In the genomic region with DNA sequence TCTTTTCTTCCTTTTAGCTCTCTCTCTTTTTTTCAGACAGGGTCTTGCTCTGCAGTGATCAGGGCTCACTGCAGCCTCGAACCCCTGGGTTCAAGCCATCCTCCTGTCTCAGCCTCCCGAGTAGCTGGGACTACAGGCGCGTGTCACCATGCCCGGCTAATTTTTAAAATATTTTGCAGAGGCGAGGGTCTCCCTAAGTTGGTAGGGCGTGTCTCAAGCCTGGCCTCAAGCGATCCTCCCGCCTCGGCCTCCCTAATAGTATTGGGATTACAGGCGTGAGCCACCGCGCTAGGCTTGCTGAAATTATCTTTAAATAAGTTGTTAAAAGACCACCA, we compare ENCODE assay signal across 8 cellular contexts. TPM values are rescaled to one million over a fixed set of nuclear protein-coding genes. Genes with fewer than 3 reads are reported as not detected.
DNase-seq lines count a peak whose midpoint lies in the region; ATAC-seq and TF ChIP-seq lines count a peak whose summit lies in the region.

No MANE protein-coding gene starts in this region.

- H3K27ac Mint-ChIP-seq in activated CD8-positive, alpha-beta T cell treated with anti-CD3 and anti-CD28 coated beads for 36 hours, result peak overlapping the region; percentile 98

- no peak for DNase-seq in activated CD8-positive, alpha-beta T cell treated with anti-CD3 and anti-CD28 coated beads for 36 hours
- no peak for DNase-seq in iPS DF 6.9 (ENCODE audit: low read depth, low spot score)
- DNase-seq in spleen, result peak; percentile 77
- no peak for DNase-seq in HUDEP-2 (lab: John Stamatoyannopoulos, UW; ENCODE audit: unreplicated experiment in 76 of 76)
- no peak for DNase-seq in SIG-M5 treated with dmso at 0.1 percent for 504 hours (lab: John Stamatoyannopoulos, UW; ENCODE audit: unreplicated experiment)

- CTCF ChIA-PET in HEK293 (lab: Yijun Ruan, JAX), result interaction anchor here (0.6 to 3.4 kb wide), 9 partner anchors 21 to 160 kb away, joined by 3 to 15 read pairs (median 4); no protein-coding TSS in a partner anchor
- CTCF ChIA-PET in activated CD8-positive, alpha-beta T cell treated with anti-CD3 and anti-CD28 coated beads for 36 hours (lab: Charles Lee), result interaction anchor here (0.7 to 5.6 kb wide), 9 partner anchors 9 to 333 kb away, joined by 3 to 26 read pairs (median 5); no protein-coding TSS in a partner anchor

- TF ChIP-seq CTCF in HEK293 (tag by site-specific recombination; IDR thresholded peaks at IDR 0.05), result no peak
- no peak for TF ChIP-seq CTCF in activated CD8-positive, alpha-beta T cell treated with anti-CD3 and anti-CD28 coated beads for 36 hours (IDR thresholded peaks at IDR 0.05)
- no peak for TF ChIP-seq CTCF in spleen (IDR thresholded peaks at IDR 0.05 in 8 of 11, conservative IDR thresholded peaks at IDR 0.05 in 3 of 11)

- H3K27me3 ChIP-seq in iPS DF 6.9 (ENCODE audit: control insufficient read depth, insufficient read depth, low read length), result no peaks in the 10 kb centered on the region
- no peaks in the 10 kb centered on the region for H3K27me3 ChIP-seq in spleen (replicated peaks in 1 of 7)

- H3K36me3 ChIP-seq in HEK293 (ENCODE audit: control insufficient read depth in 2 of 2, insufficient read depth in 1 of 2, low read length in 2 of 2) (no peaks in the 10 kb centered on the region), iPS DF 6.9 (ENCODE audit: control insufficient read depth, insufficient read depth, low read length) (no peaks in the 10 kb centered on the region), spleen (no peaks in the 10 kb centered on the region)

- no peak for TF ChIP-seq POLR2A in spleen (IDR thresholded peaks at IDR 0.05)

- POLR2A ChIA-PET in HEK293 (lab: Yijun Ruan, JAX), result interaction anchor here (1.0 to 2.3 kb wide), 5 partner anchors 17 to 520 kb away, joined by 3 to 20 read pairs (median 4); a partner anchor contains a TSS
- POLR2A ChIA-PET in activated CD8-positive, alpha-beta T cell treated with anti-CD3 and anti-CD28 coated beads for 36 hours (lab: Charles Lee), result interaction anchor here (1.1 to 3.6 kb wide), 6 partner anchors 9 to 80 kb away, joined by 3 to 23 read pairs (median 4); a partner anchor contains a TSS

- peaks cover 52% of the 10 kb centered on the region for H3K4me1 Mint-ChIP-seq in activated CD8-positive, alpha-beta T cell treated with anti-CD3 and anti-CD28 coated beads for 36 hours (ENCODE audit: low read depth)

- no peaks in the 10 kb centered on the region for H3K27me3 Mint-ChIP-seq in activated CD8-positive, alpha-beta T cell treated with anti-CD3 and anti-CD28 coated beads for 36 hours

- H3K27ac ChIP-seq in HEK293 (ENCODE audit: extremely low read depth, low read depth, low read length) (peak overlapping the region; percentile 87), iPS DF 6.9 (ENCODE audit: low read length) (no peak overlapping the region), spleen (peak overlapping the region; percentile 92 to 99 (median 96))

- H3K4me1 ChIP-seq in HEK293 (ENCODE audit: control insufficient read depth, insufficient read depth, low read length), result peaks cover 8% of the 10 kb centered on the region
- no peaks in the 10 kb centered on the region for H3K4me1 ChIP-seq in iPS DF 6.9 (ENCODE audit: control insufficient read depth, insufficient read depth, low read length)
- peaks cover 28 to 88% (median 57%) of the 10 kb centered on the region in 6 donors for H3K4me1 ChIP-seq in spleen

- intact Hi-C loops in activated CD8-positive, alpha-beta T cell treated with anti-CD3 and anti-CD28 coated beads for 36 hours (cut with micrococcal nuclease), result no loop called here
- intact Hi-C loops in spleen (cut with DNase I; ENCODE audit: low total_unique reads), result no loop called here

- H3K9me3 Mint-ChIP-seq in activated CD8-positive, alpha-beta T cell treated with anti-CD3 and anti-CD28 coated beads for 36 hours, result peaks cover 6% of the 10 kb centered on the region

- no peaks in the 10 kb centered on the region for H3K9me3 ChIP-seq in HEK293 (ENCODE audit: control insufficient read depth, insufficient read depth, low read depth, low read length)
- no peaks in the 10 kb centered on the region for H3K9me3 ChIP-seq in iPS DF 6.9 (ENCODE audit: control insufficient read depth, insufficient read depth, low read length)
- peaks cover 0 to 6% (median 0%) of the 10 kb centered on the region in 8 donors for H3K9me3 ChIP-seq in spleen

- no peak for ATAC-seq in activated CD8-positive, alpha-beta T cell treated with anti-CD3 and anti-CD28 coated beads for 36 hours
- ATAC-seq in GM18498 (IDR thresholded peaks at IDR 0.05; ENCODE audit: unreplicated experiment) (no peak), HG03571 (IDR thresholded peaks at IDR 0.05; ENCODE audit: unreplicated experiment) (no peak)

- H3K4me3 Mint-ChIP-seq in activated CD8-positive, alpha-beta T cell treated with anti-CD3 and anti-CD28 coated beads for 36 hours, result peak overlapping the region; percentile 98

- WGBS in iPS DF 6.9 (ENCODE audit: insufficient coverage, insufficient read length), result no CpG with 5 or more reads among the region's 13 CpGs
- 42 to 56% (median 45%) methylated on average over 13 of the region's 13 CpGs for WGBS in spleen, 5 donors

- H3K4me3 ChIP-seq in HEK293 (ENCODE audit: low read depth, low read length), result peak overlapping the region; percentile 81
- peak overlapping the region; percentile 55; the same call in 1 of the 2 replicates for H3K4me3 ChIP-seq in iPS DF 6.9 (ENCODE audit: low read length)
- peak overlapping the region; percentile 63 to 94 (median 80) for H3K4me3 ChIP-seq in spleen

- peaks cover 12% of the 10 kb centered on the region for H3K36me3 Mint-ChIP-seq in activated CD8-positive, alpha-beta T cell treated with anti-CD3 and anti-CD28 coated beads for 36 hours (ENCODE audit: low read depth)

TF ChIP-seq in HEK293, 187 proteins besides CTCF, POLR2A, EP300 and RAD21 (continues in another document):
- TF ChIP-seq ZBTB21 (tag by site-specific recombination; IDR thresholded peaks at IDR 0.05) (no peak), OVOL3 (tag by site-specific recombination; IDR thresholded peaks at IDR 0.05) (no peak), ZNF785 (tag by site-specific recombination; IDR thresholded peaks at IDR 0.05) (no peak), ZNF76 (tag by site-specific recombination; IDR thresholded peaks at IDR 0.05; ENCODE audit: borderline replicate concordance, low read depth) (no peak), ZNF510 (tag by site-specific recombination; IDR thresholded peaks at IDR 0.05; ENCODE audit: insufficient replicate concordance) (no peak), SCRT1 (tag by site-specific recombination; IDR thresholded peaks at IDR 0.05; ENCODE audit: borderline replicate concordance) (no peak), ZFP3 (tag by site-specific recombination; IDR thresholded peaks at IDR 0.05; ENCODE audit: low read depth) (no peak), ZNF138 (tag by site-specific recombination; IDR thresholded peaks at IDR 0.05; ENCODE audit: borderline replicate concordance) (no peak), ZNF146 (tag by site-specific recombination; IDR thresholded peaks at IDR 0.05) (no peak), ZNF157 (tag by site-specific recombination; IDR thresholded peaks at IDR 0.05) (no peak), SETDB1 (IDR thresholded peaks at IDR 0.05; ENCODE audit: insufficient read length, low read length) (no peak), SCRT2 (tag by site-specific recombination; IDR thresholded peaks at IDR 0.05) (no peak), ZNF211 (tag by site-specific recombination; IDR thresholded peaks at IDR 0.05; ENCODE audit: low read depth) (no peak), IKZF3 (tag by site-specific recombination; IDR thresholded peaks at IDR 0.05) (no peak), ZFP37 (tag by site-specific recombination; IDR thresholded peaks at IDR 0.05) (no peak), ZNF423 (tag by site-specific recombination; IDR thresholded peaks at IDR 0.05) (no peak)
- TF ChIP-seq, protein P1, sequence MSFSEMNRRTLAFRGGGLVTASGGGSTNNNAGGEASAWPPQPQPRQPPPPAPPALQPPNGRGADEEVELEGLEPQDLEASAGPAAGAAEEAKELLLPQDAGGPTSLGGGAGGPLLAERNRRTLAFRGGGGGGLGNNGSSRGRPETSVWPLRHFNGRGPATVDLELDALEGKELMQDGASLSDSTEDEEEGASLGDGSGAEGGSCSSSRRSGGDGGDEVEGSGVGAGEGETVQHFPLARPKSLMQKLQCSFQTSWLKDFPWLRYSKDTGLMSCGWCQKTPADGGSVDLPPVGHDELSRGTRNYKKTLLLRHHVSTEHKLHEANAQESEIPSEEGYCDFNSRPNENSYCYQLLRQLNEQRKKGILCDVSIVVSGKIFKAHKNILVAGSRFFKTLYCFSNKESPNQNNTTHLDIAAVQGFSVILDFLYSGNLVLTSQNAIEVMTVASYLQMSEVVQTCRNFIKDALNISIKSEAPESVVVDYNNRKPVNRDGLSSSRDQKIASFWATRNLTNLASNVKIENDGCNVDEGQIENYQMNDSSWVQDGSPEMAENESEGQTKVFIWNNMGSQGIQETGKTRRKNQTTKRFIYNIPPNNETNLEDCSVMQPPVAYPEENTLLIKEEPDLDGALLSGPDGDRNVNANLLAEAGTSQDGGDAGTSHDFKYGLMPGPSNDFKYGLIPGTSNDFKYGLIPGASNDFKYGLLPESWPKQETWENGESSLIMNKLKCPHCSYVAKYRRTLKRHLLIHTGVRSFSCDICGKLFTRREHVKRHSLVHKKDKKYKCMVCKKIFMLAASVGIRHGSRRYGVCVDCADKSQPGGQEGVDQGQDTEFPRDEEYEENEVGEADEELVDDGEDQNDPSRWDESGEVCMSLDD (tag by site-specific recombination; IDR thresholded peaks at IDR 0.05), result no peak
- TF ChIP-seq, protein P2, sequence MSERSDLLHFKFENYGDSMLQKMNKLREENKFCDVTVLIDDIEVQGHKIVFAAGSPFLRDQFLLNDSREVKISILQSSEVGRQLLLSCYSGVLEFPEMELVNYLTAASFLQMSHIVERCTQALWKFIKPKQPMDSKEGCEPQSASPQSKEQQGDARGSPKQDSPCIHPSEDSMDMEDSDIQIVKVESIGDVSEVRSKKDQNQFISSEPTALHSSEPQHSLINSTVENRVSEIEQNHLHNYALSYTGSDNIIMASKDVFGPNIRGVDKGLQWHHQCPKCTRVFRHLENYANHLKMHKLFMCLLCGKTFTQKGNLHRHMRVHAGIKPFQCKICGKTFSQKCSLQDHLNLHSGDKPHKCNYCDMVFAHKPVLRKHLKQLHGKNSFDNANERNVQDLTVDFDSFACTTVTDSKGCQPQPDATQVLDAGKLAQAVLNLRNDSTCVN (tag by site-specific recombination; optimal IDR thresholded peaks at IDR 0.05), result no peak

RNA-seq across cellular contexts. Expression of a gene that starts 0.8 kb away (rescaled TPM):
- total RNA-seq in activated CD8-positive, alpha-beta T cell treated with anti-CD3 and anti-CD28 coated beads for 36 hours, result 10 to 100 TPM; 27.2 to 29.5 TPM
- 10 to 100 TPM; 31.8 to 45.4 (median 39.2) TPM for total RNA-seq in spleen
- polyA plus RNA-seq in spleen, result 10 to 100 TPM; 17.6 to 27.3 (median 26.3) TPM

RNA-seq across cellular contexts. Expression of a gene that starts 5.5 kb away (rescaled TPM):
- 10 to 100 TPM; 52.3 to 53.0 TPM for total RNA-seq in activated CD8-positive, alpha-beta T cell treated with anti-CD3 and anti-CD28 coated beads for 36 hours
- 10 to 100 TPM; 21.6 to 36.2 (median 29.8) TPM for total RNA-seq in spleen
- 10 to 100 TPM; 19.6 to 29.8 (median 27.4) TPM for polyA plus RNA-seq in spleen

RNA-seq across cellular contexts. Expression of a gene that starts 58.6 kb away (rescaled TPM):
- 10 to 100 TPM; 88.3 to 90.3 TPM for total RNA-seq in activated CD8-positive, alpha-beta T cell treated with anti-CD3 and anti-CD28 coated beads for 36 hours
- total RNA-seq in spleen, result 100 to 1,000 TPM; 111 to 242 (median 142) TPM
- polyA plus RNA-seq in spleen, result 10 to 100 TPM; 21.2 to 59.5 (median 25.7) TPM
